ENCODE assay signal across 25 cellular contexts in genomic region chr12:102514696-102515095, GRCh38.
"Had no signal": no experiment of that assay in that cellular context is flagged by ENCODE, and none has a peak within 500 bp of the region (broad histone marks: within the 10 kb centered on the region; RNA-seq: fewer than 3 reads in every experiment).

No MANE protein-coding gene starts in this region.

- H3K4me1 Mint-ChIP-seq: stimulated activated effector memory CD8-positive, alpha-beta T cell treated with anti-CD3 and anti-CD28 coated beads, Interleukin-12 subunit alpha, Interleukin-12 subunit beta, amount 100 ng/mL, for 72 hours had no signal

- H3K27ac Mint-ChIP-seq: naive thymus-derived CD4-positive, alpha-beta T cell; natural killer cell; nephron; neural progenitor cell; progenitor cell of endocrine pancreas; stimulated activated effector memory CD8-positive, alpha-beta T cell treated with anti-CD3 and anti-CD28 coated beads, Interleukin-12 subunit alpha, Interleukin-12 subunit beta, amount 100 ng/mL, for 72 hours; stimulated activated naive CD8-positive, alpha-beta T cell treated with anti-CD3 and anti-CD28 coated beads, Interleukin-15, amount 100 ng/mL, for 72 hours had no signal

- H3K36me3 Mint-ChIP-seq: naive thymus-derived CD4-positive, alpha-beta T cell; natural killer cell; neural progenitor cell; stimulated activated effector memory CD8-positive, alpha-beta T cell treated with anti-CD3 and anti-CD28 coated beads, Interleukin-12 subunit alpha, Interleukin-12 subunit beta, amount 100 ng/mL, for 72 hours had no signal

- H3K4me3 Mint-ChIP-seq: naive thymus-derived CD4-positive, alpha-beta T cell; natural killer cell; nephron; neural progenitor cell; stimulated activated effector memory CD8-positive, alpha-beta T cell treated with anti-CD3 and anti-CD28 coated beads, Interleukin-12 subunit alpha, Interleukin-12 subunit beta, amount 100 ng/mL, for 72 hours; stimulated activated naive CD8-positive, alpha-beta T cell treated with anti-CD3 and anti-CD28 coated beads, Interleukin-15, amount 100 ng/mL, for 72 hours had no signal

- H3K9me3 Mint-ChIP-seq: natural killer cell; nephron; neural progenitor cell; stimulated activated effector memory CD8-positive, alpha-beta T cell treated with anti-CD3 and anti-CD28 coated beads, Interleukin-12 subunit alpha, Interleukin-12 subunit beta, amount 100 ng/mL, for 72 hours; stimulated activated naive CD8-positive, alpha-beta T cell treated with anti-CD3 and anti-CD28 coated beads, Interleukin-15, amount 100 ng/mL, for 72 hours had no signal

- ATAC-seq: naive thymus-derived CD4-positive, alpha-beta T cell; natural killer cell; psoas muscle; right cardiac atrium; right lobe of liver; stimulated activated effector memory CD8-positive, alpha-beta T cell treated with anti-CD3 and anti-CD28 coated beads, Interleukin-12 subunit alpha, Interleukin-12 subunit beta, amount 100 ng/mL, for 72 hours; stimulated activated naive CD8-positive, alpha-beta T cell treated with anti-CD3 and anti-CD28 coated beads, Interleukin-15, amount 100 ng/mL, for 72 hours; stimulated activated naive CD8-positive, alpha-beta T cell treated with anti-CD3 and anti-CD28 coated beads, Interleukin-15, Interleukin-2, amounts not matched to agents 100 U/mL and 50 U/mL, for 24 hours had no signal

- DNase-seq: naive thymus-derived CD4-positive, alpha-beta T cell; natural killer cell; occipital lobe; ovary; posterior cingulate gyrus; psoas muscle; right cardiac atrium; right lobe of liver; sigmoid colon; small intestine; stimulated activated CD4-positive, alpha-beta T cell treated with anti-CD3 and anti-CD28 coated beads, Interleukin-15, amount 100 ng/mL, for 24 hours; stimulated activated CD4-positive, alpha-beta T cell treated with anti-CD3 and anti-CD28 coated beads, Interleukin-2, amount 100 ng/mL, for 24 hours; stimulated activated CD4-positive, alpha-beta T cell treated with anti-CD3 and anti-CD28 coated beads, Interleukin-2, amount 100 ng/mL, for 48 hours; stimulated activated CD4-positive, alpha-beta T cell treated with anti-CD3 and anti-CD28 coated beads, Interleukin-4, amount 100 ng/mL, for 24 hours; stimulated activated naive CD4-positive, alpha-beta T cell; stimulated activated naive CD8-positive, alpha-beta T cell treated with anti-CD3 and anti-CD28 coated beads, Interleukin-15, amount 100 ng/mL, for 72 hours; stimulated activated naive CD8-positive, alpha-beta T cell treated with anti-CD3 and anti-CD28 coated beads, Interleukin-15, Interleukin-2, amounts not matched to agents 100 U/mL and 50 U/mL, for 24 hours; substantia nigra; testis; trophoblast cell; upper lobe of left lung had no signal
